ENCODE assay signal across 10 cellular contexts in genomic region chr20:2108987-2109386, GRCh38. TPM values are rescaled to one million over a fixed set of nuclear protein-coding genes. Genes with fewer than 3 reads are reported as not detected.
A peak's percentile ranks its signal among the peaks of the same experiment; 100 is the strongest.
DNase-seq lines count a peak whose midpoint lies in the region; ATAC-seq and TF ChIP-seq lines count a peak whose summit lies in the region.
"Had no signal": no experiment of that assay in that cellular context is flagged by ENCODE, and none has a peak within 500 bp of the region (broad histone marks: within the 10 kb centered on the region; RNA-seq: fewer than 3 reads in every experiment).

No MANE protein-coding gene starts in this region.

- 66 to 90% methylated on average over 2 to 4 of the region's 4 CpGs for WGBS in gastroesophageal sphincter (ENCODE audit: low coverage in 1 of 2), 2 donors

- H3K4me1 ChIP-seq in gastroesophageal sphincter = peaks cover 14 to 100% (median 45%) of the 10 kb centered on the region in 3 donors

- DNase-seq in ELF-1 (ENCODE audit: low read depth, low spot score) (peak; percentile 25), RWPE1 (ENCODE audit: low spot score) (peak; percentile 90), renal cortical epithelial cell (ENCODE audit: low read depth) (peak; percentile 88), nucleus accumbens (lab: John Stamatoyannopoulos, UW) (no peak), cerebellum (ENCODE audit: low spot score) (no peak)
- no peak for DNase-seq in central memory CD4-positive, alpha-beta T cell
- no peak for DNase-seq in stimulated activated CD4-positive, alpha-beta T cell treated with anti-CD3 and anti-CD28 coated beads, Interleukin-1b, Interleukin-23, amount 100 ng/mL, for 48 hours
- DNase-seq: activated T-cell treated with anti-CD3 and anti-CD28 coated beads, Interleukin-2, amount 50 U/mL, for 24 hours; stimulated activated CD4-positive, alpha-beta T cell treated with anti-CD3 and anti-CD28 coated beads, Interleukin-2, amount 100 ng/mL, for 24 hours had no signal

- no peak for TF ChIP-seq POLR2A in gastroesophageal sphincter (IDR thresholded peaks at IDR 0.05)

- no peak for TF ChIP-seq CTCF in RWPE1 (conservative IDR thresholded peaks at IDR 0.05; ENCODE audit: low read depth)
- TF ChIP-seq CTCF in gastroesophageal sphincter (IDR thresholded peaks at IDR 0.05) = no peak

- H3K4me3 ChIP-seq in gastroesophageal sphincter = no peak overlapping the region

- H3K27ac ChIP-seq in RWPE1 = peak overlapping the region; percentile 59; the same call in 1 of the 2 replicates
- H3K27ac ChIP-seq in gastroesophageal sphincter = peak overlapping the region; percentile 68 to 80 (median 69)

- H3K27me3 ChIP-seq in gastroesophageal sphincter = no peaks in the 10 kb centered on the region

- TF ChIP-seq EP300 in gastroesophageal sphincter (IDR thresholded peaks at IDR 0.05) = no peak

- no peaks in the 10 kb centered on the region for H3K9me3 ChIP-seq in gastroesophageal sphincter

- ATAC-seq in gastroesophageal sphincter = peak; percentile 77

- peaks cover 0 to 4% of the 10 kb centered on the region in 2 donors for H3K36me3 ChIP-seq in gastroesophageal sphincter

- CTCF ChIA-PET in RWPE1 (lab: Yijun Ruan, JAX) = interaction anchor here (0.9 to 1.6 kb wide), 2 partner anchors 63 to 64 kb away, joined by 3 to 5 read pairs; no protein-coding TSS in a partner anchor

- POLR2A ChIA-PET in RWPE1 (lab: Yijun Ruan, JAX; ENCODE audit: low non-redundant PET) = no interaction called here

RNA-seq across cellular contexts. Expression of gene STK35, which starts 7.4 kb away (rescaled TPM):
- total RNA-seq in gastroesophageal sphincter (10 to 100 TPM; 18.3 to 24.6 (median 20.4) TPM), renal cortical epithelial cell (15.6 and 36.2 TPM in 2 replicates), cerebellum (15.7 TPM)

Comparison
In these comparisons a context has a peak if more than half of its experiments do, and no peak if none do; other contexts are left out.
1. DNase-seq: peak in ELF-1 (single experiment), RWPE1 (single experiment) and renal cortical epithelial cell (single experiment); none in central memory CD4-positive, alpha-beta T cell (single experiment), nucleus accumbens (0 of 56), cerebellum (single experiment) and stimulated activated CD4-positive, alpha-beta T cell treated with anti-CD3 and anti-CD28 coated beads, Interleukin-1b, Interleukin-23, amount 100 ng/mL, for 48 hours (single experiment).